In the genomic region with DNA sequence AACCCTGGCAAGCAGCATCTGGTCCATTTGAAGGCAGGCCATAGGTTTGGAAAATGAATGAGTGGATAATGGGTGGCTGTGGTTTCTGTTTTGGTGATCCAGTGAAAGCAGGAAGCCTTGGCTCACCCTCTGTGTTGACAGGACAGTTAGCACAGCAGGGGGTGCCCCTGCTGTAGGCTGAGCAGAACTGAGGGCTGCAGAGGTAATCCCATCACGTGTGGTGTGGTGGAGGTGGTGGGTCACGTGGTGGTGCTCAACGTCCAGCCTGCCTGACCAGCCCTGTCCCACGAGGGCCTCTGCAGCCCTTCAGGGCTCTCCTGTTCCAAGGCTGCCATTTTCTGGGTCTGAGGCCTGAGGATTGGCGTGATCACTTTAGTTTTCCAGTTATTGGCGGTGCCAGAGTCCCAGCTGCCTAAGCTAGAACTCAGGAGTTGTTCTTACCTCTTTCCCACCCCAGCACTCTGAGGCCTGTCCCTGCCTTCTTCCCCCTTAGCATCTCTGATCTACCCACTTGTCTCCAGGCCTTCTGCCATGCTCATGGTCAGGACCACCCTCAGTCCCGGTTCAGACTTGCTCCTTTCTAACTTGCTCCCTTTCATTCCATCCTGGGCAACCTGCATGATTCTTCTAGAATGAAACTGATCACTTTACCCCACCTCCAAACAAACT, we compare ENCODE assay signal across 14 cellular contexts. TPM values are rescaled to one million over a fixed set of nuclear protein-coding genes. Genes with fewer than 3 reads are reported as not detected.
A peak's percentile ranks its signal among the peaks of the same experiment; 100 is the strongest.
DNase-seq lines count a peak whose midpoint lies in the region; ATAC-seq and TF ChIP-seq lines count a peak whose summit lies in the region.
"Had no signal": no experiment of that assay in that cellular context is flagged by ENCODE, and none has a peak within 500 bp of the region (broad histone marks: within the 10 kb centered on the region; RNA-seq: fewer than 3 reads in every experiment).

No MANE protein-coding gene starts in this region.

- no peaks in the 10 kb centered on the region for H3K4me1 ChIP-seq in GM23248 (ENCODE audit: insufficient read depth)
- H3K4me1 ChIP-seq in left lung: peaks cover 0 to 4% of the 10 kb centered on the region in 2 donors

- H3K27me3 Mint-ChIP-seq in activated CD4-positive, alpha-beta T cell treated with anti-CD3 and anti-CD28 coated beads for 36 hours: no peaks in the 10 kb centered on the region
- H3K27me3 Mint-ChIP-seq in activated T-helper 1 cell treated with anti-CD3 and anti-CD28 coated beads, Interleukin-12 subunit alpha, Interleukin-12 subunit beta, Interleukin-2, Interleukin-4 antibody, amounts not matched to agents 30 ng/mL and 10 ng/mL and 1 ng/mL, durations not matched to agents 14 hours and 24 hours and 36 hours (ENCODE audit: insufficient read depth): peaks cover 6% of the 10 kb centered on the region
- peaks cover 3% of the 10 kb centered on the region for H3K27me3 Mint-ChIP-seq in activated CD4-positive, alpha-beta T cell treated with anti-CD3 and anti-CD28 coated beads, Interleukin-2, amount 10 ng/mL, durations not matched to agents 24 days and 14 days
- H3K27me3 Mint-ChIP-seq: activated CD4-positive, alpha-beta memory T cell treated with anti-CD3 and anti-CD28 coated beads, Interleukin-2, amount 10 ng/mL, durations not matched to agents 7 days and 5 days; activated naive CD4-positive, alpha-beta T cell treated with anti-CD3 and anti-CD28 coated beads, Interleukin-2, amount 50 U/mL, for 24 hours had no signal

- ATAC-seq in left lung: no peak
- no peak for ATAC-seq in activated CD4-positive, alpha-beta T cell treated with anti-CD3 and anti-CD28 coated beads for 36 hours
- ATAC-seq: naive thymus-derived CD8-positive, alpha-beta T cell had no signal

- H3K4me1 Mint-ChIP-seq in activated CD4-positive, alpha-beta T cell treated with anti-CD3 and anti-CD28 coated beads for 36 hours: no peaks in the 10 kb centered on the region
- no peaks in the 10 kb centered on the region for H3K4me1 Mint-ChIP-seq in activated T-helper 1 cell treated with anti-CD3 and anti-CD28 coated beads, Interleukin-12 subunit alpha, Interleukin-12 subunit beta, Interleukin-2, Interleukin-4 antibody, amounts not matched to agents 30 ng/mL and 10 ng/mL and 1 ng/mL, durations not matched to agents 14 hours and 24 hours and 36 hours (ENCODE audit: low read depth)
- H3K4me1 Mint-ChIP-seq in activated CD4-positive, alpha-beta T cell treated with anti-CD3 and anti-CD28 coated beads, Interleukin-2, amount 10 ng/mL, durations not matched to agents 24 days and 14 days: no peaks in the 10 kb centered on the region
- H3K4me1 Mint-ChIP-seq: activated CD4-positive, alpha-beta memory T cell treated with anti-CD3 and anti-CD28 coated beads, Interleukin-2, amount 10 ng/mL, durations not matched to agents 7 days and 5 days; activated naive CD4-positive, alpha-beta T cell treated with anti-CD3 and anti-CD28 coated beads, Interleukin-2, amount 50 U/mL, for 24 hours; naive thymus-derived CD8-positive, alpha-beta T cell had no signal

- H3K36me3 ChIP-seq in GM23248 (ENCODE audit: low read depth) (peaks cover 8% of the 10 kb centered on the region; the same call in 1 of the 2 replicates), left lung (peaks cover 0 to 4% of the 10 kb centered on the region in 2 donors)

- no peaks in the 10 kb centered on the region for H3K79me2 ChIP-seq in GM23248 (ENCODE audit: insufficient read depth)

- no peak overlapping the region for H3K27ac ChIP-seq in GM23248
- H3K27ac ChIP-seq in left lung: no peak overlapping the region

- intact Hi-C loops in left lung (cut with DNase I): no loop called here
- intact Hi-C loops in activated CD4-positive, alpha-beta T cell treated with anti-CD3 and anti-CD28 coated beads for 36 hours (cut with DNase I, micrococcal nuclease): no loop called here
- intact Hi-C loops in activated T-helper 1 cell treated with anti-CD3 and anti-CD28 coated beads, Interleukin-12 subunit alpha, Interleukin-12 subunit beta, Interleukin-2, Interleukin-4 antibody, amounts not matched to agents 30 ng/mL and 10 ng/mL and 1 ng/mL, durations not matched to agents 14 hours and 24 hours and 36 hours (cut with micrococcal nuclease): no loop called here
- intact Hi-C loops in activated CD4-positive, alpha-beta T cell treated with anti-CD3 and anti-CD28 coated beads, Interleukin-2, amount 10 ng/mL, durations not matched to agents 24 days and 14 days (cut with micrococcal nuclease): no loop called here

- WGBS in GM23248 (ENCODE audit: low coverage in 1 of 2, low lambda C conversion rate in 2 of 2, missing lambda C conversion rate in 2 of 2), 2 experiments: 47 to 61% methylated on average over 6 to 7 of the region's 7 CpGs

- TF ChIP-seq CTCF in left lung (IDR thresholded peaks at IDR 0.05): no peak

- no peak overlapping the region for H3K4me3 Mint-ChIP-seq in activated CD4-positive, alpha-beta T cell treated with anti-CD3 and anti-CD28 coated beads for 36 hours
- H3K4me3 Mint-ChIP-seq in activated T-helper 1 cell treated with anti-CD3 and anti-CD28 coated beads, Interleukin-12 subunit alpha, Interleukin-12 subunit beta, Interleukin-2, Interleukin-4 antibody, amounts not matched to agents 30 ng/mL and 10 ng/mL and 1 ng/mL, durations not matched to agents 14 hours and 24 hours and 36 hours: no peak overlapping the region
- no peak overlapping the region for H3K4me3 Mint-ChIP-seq in activated CD4-positive, alpha-beta T cell treated with anti-CD3 and anti-CD28 coated beads, Interleukin-2, amount 10 ng/mL, durations not matched to agents 24 days and 14 days
- H3K4me3 Mint-ChIP-seq: activated CD4-positive, alpha-beta memory T cell treated with anti-CD3 and anti-CD28 coated beads, Interleukin-2, amount 10 ng/mL, durations not matched to agents 7 days and 5 days; activated naive CD4-positive, alpha-beta T cell treated with anti-CD3 and anti-CD28 coated beads, Interleukin-2, amount 50 U/mL, for 24 hours; naive thymus-derived CD8-positive, alpha-beta T cell had no signal

- no peaks in the 10 kb centered on the region for H4K20me1 ChIP-seq in GM23248 (ENCODE audit: insufficient read depth)

- H3K27ac Mint-ChIP-seq in activated CD4-positive, alpha-beta T cell treated with anti-CD3 and anti-CD28 coated beads for 36 hours: no peak overlapping the region
- no peak overlapping the region for H3K27ac Mint-ChIP-seq in activated T-helper 1 cell treated with anti-CD3 and anti-CD28 coated beads, Interleukin-12 subunit alpha, Interleukin-12 subunit beta, Interleukin-2, Interleukin-4 antibody, amounts not matched to agents 30 ng/mL and 10 ng/mL and 1 ng/mL, durations not matched to agents 14 hours and 24 hours and 36 hours
- no peak overlapping the region for H3K27ac Mint-ChIP-seq in activated CD4-positive, alpha-beta T cell treated with anti-CD3 and anti-CD28 coated beads, Interleukin-2, amount 10 ng/mL, durations not matched to agents 24 days and 14 days
- H3K27ac Mint-ChIP-seq: activated CD4-positive, alpha-beta memory T cell treated with anti-CD3 and anti-CD28 coated beads, Interleukin-2, amount 10 ng/mL, durations not matched to agents 7 days and 5 days; activated naive CD4-positive, alpha-beta T cell treated with anti-CD3 and anti-CD28 coated beads, Interleukin-2, amount 50 U/mL, for 24 hours had no signal

- H3K4me3 ChIP-seq in GM23248 (no peak overlapping the region), left lung (no peak overlapping the region)

- no peaks in the 10 kb centered on the region for H3K9me3 Mint-ChIP-seq in activated CD4-positive, alpha-beta T cell treated with anti-CD3 and anti-CD28 coated beads for 36 hours (ENCODE audit: low read depth)
- no peaks in the 10 kb centered on the region for H3K9me3 Mint-ChIP-seq in activated T-helper 1 cell treated with anti-CD3 and anti-CD28 coated beads, Interleukin-12 subunit alpha, Interleukin-12 subunit beta, Interleukin-2, Interleukin-4 antibody, amounts not matched to agents 30 ng/mL and 10 ng/mL and 1 ng/mL, durations not matched to agents 14 hours and 24 hours and 36 hours
- no peaks in the 10 kb centered on the region for H3K9me3 Mint-ChIP-seq in activated CD4-positive, alpha-beta T cell treated with anti-CD3 and anti-CD28 coated beads, Interleukin-2, amount 10 ng/mL, durations not matched to agents 24 days and 14 days
- H3K9me3 Mint-ChIP-seq: activated CD4-positive, alpha-beta memory T cell treated with anti-CD3 and anti-CD28 coated beads, Interleukin-2, amount 10 ng/mL, durations not matched to agents 7 days and 5 days; activated naive CD4-positive, alpha-beta T cell treated with anti-CD3 and anti-CD28 coated beads, Interleukin-2, amount 50 U/mL, for 24 hours; naive thymus-derived CD8-positive, alpha-beta T cell had no signal

- H3K36me3 Mint-ChIP-seq in activated CD4-positive, alpha-beta T cell treated with anti-CD3 and anti-CD28 coated beads for 36 hours (ENCODE audit: low read depth): no peaks in the 10 kb centered on the region
- no peaks in the 10 kb centered on the region for H3K36me3 Mint-ChIP-seq in activated T-helper 1 cell treated with anti-CD3 and anti-CD28 coated beads, Interleukin-12 subunit alpha, Interleukin-12 subunit beta, Interleukin-2, Interleukin-4 antibody, amounts not matched to agents 30 ng/mL and 10 ng/mL and 1 ng/mL, durations not matched to agents 14 hours and 24 hours and 36 hours (ENCODE audit: low read depth)
- H3K36me3 Mint-ChIP-seq in activated CD4-positive, alpha-beta T cell treated with anti-CD3 and anti-CD28 coated beads, Interleukin-2, amount 10 ng/mL, durations not matched to agents 24 days and 14 days (ENCODE audit: low read depth): no peaks in the 10 kb centered on the region
- H3K36me3 Mint-ChIP-seq: activated naive CD4-positive, alpha-beta T cell treated with anti-CD3 and anti-CD28 coated beads, Interleukin-2, amount 50 U/mL, for 24 hours; naive thymus-derived CD8-positive, alpha-beta T cell had no signal

- CTCF ChIA-PET in activated CD4-positive, alpha-beta T cell treated with anti-CD3 and anti-CD28 coated beads for 36 hours (lab: Charles Lee): interaction anchor here (0.6 to 1.5 kb wide), 5 partner anchors 21 to 363 kb away, joined by 3 to 4 read pairs (median 3); no protein-coding TSS in a partner anchor

- POLR2A ChIA-PET in activated CD4-positive, alpha-beta T cell treated with anti-CD3 and anti-CD28 coated beads for 36 hours (lab: Charles Lee): no interaction called here

- H3F3A ChIP-seq in GM23248 (ENCODE audit: insufficient read depth): no peaks in the 10 kb centered on the region

- no peak overlapping the region for H2AFZ ChIP-seq in GM23248

- no peak overlapping the region for H3K9ac ChIP-seq in GM23248

- H3K27me3 ChIP-seq in GM23248 (replicated peaks; ENCODE audit: insufficient read depth): no peaks in the 10 kb centered on the region
- H3K27me3 ChIP-seq in left lung: no peaks in the 10 kb centered on the region

- in situ Hi-C loops in GM23248 (cut with MboI): no loop called here

- DNase-seq in COR-L47 (lab: John Stamatoyannopoulos, UW): peak; percentile 64
- DNase-seq in GM23248: peak; percentile 36
- DNase-seq in OCI-M1 (lab: John Stamatoyannopoulos, UW): peak; percentile 39
- DNase-seq in islet precursor cell: peak; percentile 51
- DNase-seq in left lung: no peak
- no peak for DNase-seq in activated CD4-positive, alpha-beta T cell treated with anti-CD3 and anti-CD28 coated beads for 36 hours
- DNase-seq in activated T-helper 1 cell treated with anti-CD3 and anti-CD28 coated beads, Interleukin-12 subunit alpha, Interleukin-12 subunit beta, Interleukin-2, Interleukin-4 antibody, amounts not matched to agents 30 ng/mL and 10 ng/mL and 1 ng/mL, durations not matched to agents 14 hours and 24 hours and 36 hours (ENCODE audit: low spot score): no peak
- no peak for DNase-seq in activated CD4-positive, alpha-beta T cell treated with anti-CD3 and anti-CD28 coated beads, Interleukin-2, amount 10 ng/mL, durations not matched to agents 24 days and 14 days
- DNase-seq: activated CD4-positive, alpha-beta memory T cell treated with anti-CD3 and anti-CD28 coated beads, Interleukin-2, amount 10 ng/mL, durations not matched to agents 7 days and 5 days; cortex of kidney; Kasumi-1; naive thymus-derived CD8-positive, alpha-beta T cell; NCI-H526 treated with DMSO at 0.1 percent for 48 hours had no signal

- H3K9me2 ChIP-seq in GM23248 (ENCODE audit: insufficient read depth): no peaks in the 10 kb centered on the region

- H3K4me2 ChIP-seq in GM23248 (ENCODE audit: unreplicated experiment): no peak overlapping the region

- H3K9me3 ChIP-seq in GM23248 (ENCODE audit: low read depth) (no peaks in the 10 kb centered on the region), left lung (no peaks in the 10 kb centered on the region)

RNA-seq across cellular contexts. Expression of gene ACOX2, which starts 15.9 kb away (rescaled TPM):
- total RNA-seq in GM23248 (2014; rRNA removed; shearing (Covaris generic)): 7.5 and 9.7 TPM in 2 replicates
- 19.9 and 23.6 TPM in 2 replicates for polyA plus RNA-seq in GM23248 (2016; fragmentation: Nextera tagmentation; extraction: Ambion mirVana)
- total RNA-seq in left lung: 10 to 100 TPM in 1 of 2 donors, 1 to 10 TPM in 1; 9.8 to 31.0 TPM
- not detected for total RNA-seq in activated CD4-positive, alpha-beta T cell treated with anti-CD3 and anti-CD28 coated beads for 36 hours
- not detected in 2 replicates for total RNA-seq in activated T-helper 1 cell treated with anti-CD3 and anti-CD28 coated beads, Interleukin-12 subunit alpha, Interleukin-12 subunit beta, Interleukin-2, Interleukin-4 antibody, amounts not matched to agents 30 ng/mL and 10 ng/mL and 1 ng/mL, durations not matched to agents 14 hours and 24 hours and 36 hours
- not detected in 2 replicates for total RNA-seq in activated CD4-positive, alpha-beta T cell treated with anti-CD3 and anti-CD28 coated beads, Interleukin-2, amount 10 ng/mL, durations not matched to agents 24 days and 14 days
- total RNA-seq: activated CD4-positive, alpha-beta memory T cell treated with anti-CD3 and anti-CD28 coated beads, Interleukin-2, amount 10 ng/mL, durations not matched to agents 7 days and 5 days; naive thymus-derived CD8-positive, alpha-beta T cell had no signal
- polyA plus RNA-seq: naive thymus-derived CD8-positive, alpha-beta T cell had no signal

RNA-seq across cellular contexts. Expression of gene KCTD6, which starts 29.2 kb away (rescaled TPM):
- total RNA-seq in GM23248 (2014; rRNA removed; shearing (Covaris generic)): 12.3 and 13.7 TPM in 2 replicates
- polyA plus RNA-seq in GM23248 (2016; fragmentation: Nextera tagmentation; extraction: Ambion mirVana): 12.8 and 15.7 TPM in 2 replicates
- total RNA-seq in left lung: 10 to 100 TPM in 1 of 2 donors, 1 to 10 TPM in 1; 8.1 to 10.7 TPM
- 1 to 10 TPM; 7.1 to 7.9 TPM for total RNA-seq in activated CD4-positive, alpha-beta T cell treated with anti-CD3 and anti-CD28 coated beads for 36 hours
- 7.0 and 8.9 TPM in 2 replicates for total RNA-seq in activated T-helper 1 cell treated with anti-CD3 and anti-CD28 coated beads, Interleukin-12 subunit alpha, Interleukin-12 subunit beta, Interleukin-2, Interleukin-4 antibody, amounts not matched to agents 30 ng/mL and 10 ng/mL and 1 ng/mL, durations not matched to agents 14 hours and 24 hours and 36 hours
- total RNA-seq in activated CD4-positive, alpha-beta T cell treated with anti-CD3 and anti-CD28 coated beads, Interleukin-2, amount 10 ng/mL, durations not matched to agents 24 days and 14 days: 5.8 and 6.3 TPM in 2 replicates

RNA-seq across cellular contexts. Expression of gene FAM107A, which starts 56.1 kb away (rescaled TPM):
- 0.22 TPM in 1 of 2 replicates, not detected in the other for total RNA-seq in GM23248 (2014; rRNA removed; shearing (Covaris generic))
- polyA plus RNA-seq in GM23248 (2016; fragmentation: Nextera tagmentation; extraction: Ambion mirVana): 0.09 and 0.13 TPM in 2 replicates
- 10 to 100 TPM in 1 of 2 donors, 1 to 10 TPM in 1; 9.2 to 46.5 TPM for total RNA-seq in left lung
- not detected for total RNA-seq in activated CD4-positive, alpha-beta T cell treated with anti-CD3 and anti-CD28 coated beads for 36 hours
- total RNA-seq in activated T-helper 1 cell treated with anti-CD3 and anti-CD28 coated beads, Interleukin-12 subunit alpha, Interleukin-12 subunit beta, Interleukin-2, Interleukin-4 antibody, amounts not matched to agents 30 ng/mL and 10 ng/mL and 1 ng/mL, durations not matched to agents 14 hours and 24 hours and 36 hours: not detected in 2 replicates
- total RNA-seq in activated CD4-positive, alpha-beta T cell treated with anti-CD3 and anti-CD28 coated beads, Interleukin-2, amount 10 ng/mL, durations not matched to agents 24 days and 14 days: not detected in 2 replicates
- total RNA-seq: activated CD4-positive, alpha-beta memory T cell treated with anti-CD3 and anti-CD28 coated beads, Interleukin-2, amount 10 ng/mL, durations not matched to agents 7 days and 5 days; naive thymus-derived CD8-positive, alpha-beta T cell had no signal
- polyA plus RNA-seq: naive thymus-derived CD8-positive, alpha-beta T cell had no signal

Comparison
In these comparisons a context has a peak if more than half of its experiments do, and no peak if none do; other contexts are left out.
1. DNase-seq: peak in COR-L47 (single experiment), GM23248 (single experiment), OCI-M1 (single experiment) and islet precursor cell (single experiment); none in left lung (0 of 2), activated CD4-positive, alpha-beta T cell treated with anti-CD3 and anti-CD28 coated beads for 36 hours (single experiment), activated T-helper 1 cell treated with anti-CD3 and anti-CD28 coated beads, Interleukin-12 subunit alpha, Interleukin-12 subunit beta, Interleukin-2, Interleukin-4 antibody, amounts not matched to agents 30 ng/mL and 10 ng/mL and 1 ng/mL, durations not matched to agents 14 hours and 24 hours and 36 hours (single experiment) and activated CD4-positive, alpha-beta T cell treated with anti-CD3 and anti-CD28 coated beads, Interleukin-2, amount 10 ng/mL, durations not matched to agents 24 days and 14 days (single experiment).